In genomic region chr4:81260443-81261102, GRCh38 we compare ENCODE assay signal across 14 cellular contexts. TPM values are rescaled to one million over a fixed set of nuclear protein-coding genes. Genes with fewer than 3 reads are reported as not detected.
DNase-seq lines count a peak whose midpoint lies in the region; ATAC-seq and TF ChIP-seq lines count a peak whose summit lies in the region.
"Had no signal": no experiment of that assay in that cellular context is flagged by ENCODE, and none has a peak within 500 bp of the region (broad histone marks: within the 10 kb centered on the region; RNA-seq: fewer than 3 reads in every experiment).

No MANE protein-coding gene starts in this region.

- DNase-seq in ACHN (peak; percentile 4), RPMI8226 (peak; percentile 15), glutamatergic neuron (no peak), UCSD-AML1 (lab: John Stamatoyannopoulos, UW; ENCODE audit: unreplicated experiment) (no peak), SW480 (ENCODE audit: low spot score) (no peak)
- DNase-seq in activated CD4-positive, alpha-beta T cell treated with anti-CD3 and anti-CD28 coated beads, Interleukin-2, amount 50 U/mL, for 4 hours = no peak
- DNase-seq: activated B cell treated with CpG ODN at 0.5 μM for 24 hours; activated gamma-delta T cell; CD4-positive, alpha-beta memory T cell; OCI-M1; posterior cingulate gyrus had no signal

- no peak overlapping the region for H3K4me3 Mint-ChIP-seq in glutamatergic neuron (ENCODE audit: unreplicated experiment)
- H3K4me3 Mint-ChIP-seq: activated B cell treated with CpG ODN at 0.5 μM for 24 hours; CD4-positive, alpha-beta memory T cell had no signal

- no peak overlapping the region for H3K4me3 ChIP-seq in GM12875 (ENCODE audit: low read depth, low read length)

- H3K4me1 Mint-ChIP-seq in glutamatergic neuron (ENCODE audit: low read depth, unreplicated experiment) = peaks cover 2% of the 10 kb centered on the region
- H3K4me1 Mint-ChIP-seq: activated B cell treated with CpG ODN at 0.5 μM for 24 hours; CD4-positive, alpha-beta memory T cell had no signal

- in situ Hi-C loops in ACHN (cut with HindIII; ENCODE audit: low pct_ligation_motif_present, low pct_unique_long_range_greater_than_20kb, low sequenced_read_pairs) = no loop called here

- H3K9me3 Mint-ChIP-seq in glutamatergic neuron (ENCODE audit: unreplicated experiment) = peaks cover 1% of the 10 kb centered on the region
- H3K9me3 Mint-ChIP-seq: activated B cell treated with CpG ODN at 0.5 μM for 24 hours had no signal

- no peak for ATAC-seq in HG02840 (IDR thresholded peaks at IDR 0.05; ENCODE audit: low FRiP score, unreplicated experiment)
- ATAC-seq: HepG2 had no signal

- no peaks in the 10 kb centered on the region for H3K36me3 Mint-ChIP-seq in glutamatergic neuron (ENCODE audit: unreplicated experiment)
- H3K36me3 Mint-ChIP-seq: CD4-positive, alpha-beta memory T cell had no signal

- no peak overlapping the region for H3K27ac Mint-ChIP-seq in glutamatergic neuron (ENCODE audit: unreplicated experiment)
- H3K27ac Mint-ChIP-seq: activated B cell treated with CpG ODN at 0.5 μM for 24 hours; CD4-positive, alpha-beta memory T cell had no signal

- no peaks in the 10 kb centered on the region for H3K27me3 Mint-ChIP-seq in glutamatergic neuron (ENCODE audit: unreplicated experiment)
- H3K27me3 Mint-ChIP-seq: activated B cell treated with CpG ODN at 0.5 μM for 24 hours had no signal

- TF ChIP-seq CTCF in GM12875 (IDR thresholded peaks at IDR 0.05; ENCODE audit: borderline replicate concordance, insufficient read depth, low read depth, low read length) (peak; percentile 26; the same call in 1 of the 2 replicates), glutamatergic neuron (IDR thresholded peaks at IDR 0.05; ENCODE audit: partially characterized antibody, unreplicated experiment) (peak; percentile 64)

RNA-seq across cellular contexts. Expression of gene PRKG2, which starts 45.6 kb away (rescaled TPM):
- total RNA-seq in glutamatergic neuron (ENCODE audit: unreplicated experiment) = 29.7 TPM

Comparison
In these comparisons a context has a peak if more than half of its experiments do, and no peak if none do; other contexts are left out.
1. DNase-seq: peak in ACHN (single experiment) and RPMI8226 (single experiment); none in glutamatergic neuron (single experiment), UCSD-AML1 (single experiment), activated CD4-positive, alpha-beta T cell treated with anti-CD3 and anti-CD28 coated beads, Interleukin-2, amount 50 U/mL, for 4 hours (0 of 2) and SW480 (single experiment).